ENCODE assay signal across 8 cellular contexts in genomic region chr2:197500503-197501179, GRCh38. TPM values are rescaled to one million over a fixed set of nuclear protein-coding genes. Genes with fewer than 3 reads are reported as not detected.
DNase-seq lines count a peak whose midpoint lies in the region; ATAC-seq, FAIRE-seq and TF ChIP-seq lines count a peak whose summit lies in the region.

No MANE protein-coding gene starts in this region.

- H3K36me3 ChIP-seq in gastroesophageal sphincter = peaks cover 0 to 45% of the 10 kb centered on the region in 2 donors

- no peak for TF ChIP-seq EP300 in gastroesophageal sphincter (IDR thresholded peaks at IDR 0.05)

- no peak for FAIRE-seq in RCC 7860 (lab: Jason Lieb, UNC)

- 0 to 1% methylated on average over 13 of the region's 30 CpGs for WGBS in gastroesophageal sphincter (ENCODE audit: low coverage in 1 of 2), 2 donors

- peaks cover 62% of the 10 kb centered on the region for H3K36me3 Mint-ChIP-seq in activated CD4-positive, alpha-beta memory T cell treated with anti-CD3 and anti-CD28 coated beads, Interleukin-2, amount 10 ng/mL, durations not matched to agents 7 days and 5 days (ENCODE audit: low read depth)

- no peaks in the 10 kb centered on the region for H3K27me3 Mint-ChIP-seq in activated CD4-positive, alpha-beta memory T cell treated with anti-CD3 and anti-CD28 coated beads, Interleukin-2, amount 10 ng/mL, durations not matched to agents 7 days and 5 days

- H3K27me3 ChIP-seq in gastroesophageal sphincter = no peaks in the 10 kb centered on the region

- H3K9me3 Mint-ChIP-seq in activated CD4-positive, alpha-beta memory T cell treated with anti-CD3 and anti-CD28 coated beads, Interleukin-2, amount 10 ng/mL, durations not matched to agents 7 days and 5 days = no peaks in the 10 kb centered on the region

- H3K27ac Mint-ChIP-seq in activated CD4-positive, alpha-beta memory T cell treated with anti-CD3 and anti-CD28 coated beads, Interleukin-2, amount 10 ng/mL, durations not matched to agents 7 days and 5 days = peak overlapping the region; percentile 97

- H3K4me3 Mint-ChIP-seq in activated CD4-positive, alpha-beta memory T cell treated with anti-CD3 and anti-CD28 coated beads, Interleukin-2, amount 10 ng/mL, durations not matched to agents 7 days and 5 days = peak overlapping the region; percentile 92

- no peak for TF ChIP-seq POLR2A in gastroesophageal sphincter (IDR thresholded peaks at IDR 0.05)

- peak; percentile 26 for DNase-seq in ACHN
- DNase-seq in activated CD4-positive, alpha-beta memory T cell treated with anti-CD3 and anti-CD28 coated beads, Interleukin-2, amount 10 ng/mL, durations not matched to agents 7 days and 5 days = no peak
- peak; percentile 29 for DNase-seq in putamen (ENCODE audit: low spot score)
- DNase-seq in globus pallidus (ENCODE audit: low spot score) = no peak
- DNase-seq in RCC 7860 (ENCODE audit: low spot score) = no peak

- H3K27ac ChIP-seq in gastroesophageal sphincter = peak overlapping the region; percentile 94 to 100 (median 96)

- in situ Hi-C loops in ACHN (cut with HindIII; ENCODE audit: low pct_ligation_motif_present, low pct_unique_long_range_greater_than_20kb, low sequenced_read_pairs) = no loop called here

- POLR2A ChIA-PET in activated CD4-positive, alpha-beta memory T cell treated with anti-CD3 and anti-CD28 coated beads, Interleukin-2, amount 10 ng/mL, durations not matched to agents 7 days and 5 days (lab: Charles Lee) = interaction anchor here (0.7 to 9.0 kb wide), 21 partner anchors 8 to 597 kb away, joined by 3 to 275 read pairs (median 4); partner anchors contain the start of genes ANKRD44, COQ10B, MARS2 and MOB4

- peak; percentile 0 for ATAC-seq in GM18520 (IDR thresholded peaks at IDR 0.05; ENCODE audit: unreplicated experiment)
- ATAC-seq in HG03103 (IDR thresholded peaks at IDR 0.05; ENCODE audit: low read depth, unreplicated experiment) = peak; percentile 3
- ATAC-seq in gastroesophageal sphincter = peak; percentile 3

- peak overlapping the region; percentile 76 to 81 for H3K4me3 ChIP-seq in gastroesophageal sphincter

- H3K4me1 Mint-ChIP-seq in activated CD4-positive, alpha-beta memory T cell treated with anti-CD3 and anti-CD28 coated beads, Interleukin-2, amount 10 ng/mL, durations not matched to agents 7 days and 5 days = peaks cover 54% of the 10 kb centered on the region

- CTCF ChIA-PET in activated CD4-positive, alpha-beta memory T cell treated with anti-CD3 and anti-CD28 coated beads, Interleukin-2, amount 10 ng/mL, durations not matched to agents 7 days and 5 days (lab: Charles Lee) = interaction anchor here (0.9 to 5.0 kb wide), 6 partner anchors 8 to 576 kb away, joined by 3 to 30 read pairs (median 4); partner anchors contain the start of gene MOB4

- TF ChIP-seq CTCF in gastroesophageal sphincter (IDR thresholded peaks at IDR 0.05) = no peak

- peaks cover 12 to 55% (median 21%) of the 10 kb centered on the region in 3 donors for H3K4me1 ChIP-seq in gastroesophageal sphincter

- H3K9me3 ChIP-seq in gastroesophageal sphincter = no peaks in the 10 kb centered on the region

RNA-seq across cellular contexts. Expression of gene HSPE1, which starts 0.5 kb away (rescaled TPM):
- 10 to 100 TPM; 85.9 to 92.6 TPM for total RNA-seq in activated CD4-positive, alpha-beta memory T cell treated with anti-CD3 and anti-CD28 coated beads, Interleukin-2, amount 10 ng/mL, durations not matched to agents 7 days and 5 days
- total RNA-seq in gastroesophageal sphincter = 10 to 100 TPM; 59.3 to 91.3 (median 74.0) TPM

RNA-seq across cellular contexts. Expression of gene HSPD1, which starts 1.0 kb away (rescaled TPM):
- total RNA-seq in activated CD4-positive, alpha-beta memory T cell treated with anti-CD3 and anti-CD28 coated beads, Interleukin-2, amount 10 ng/mL, durations not matched to agents 7 days and 5 days = 100 to 1,000 TPM; 227 to 229 TPM
- total RNA-seq in gastroesophageal sphincter = 100 to 1,000 TPM; 120 to 145 (median 144) TPM

RNA-seq across cellular contexts. Expression of gene MOB4, which starts 15.2 kb away (rescaled TPM):
- total RNA-seq in activated CD4-positive, alpha-beta memory T cell treated with anti-CD3 and anti-CD28 coated beads, Interleukin-2, amount 10 ng/mL, durations not matched to agents 7 days and 5 days = 10 to 100 TPM; 23.5 to 24.8 TPM
- 10 to 100 TPM; 32.0 to 53.9 (median 36.8) TPM for total RNA-seq in gastroesophageal sphincter

RNA-seq across cellular contexts. Expression of gene COQ10B, which starts 47.3 kb away (rescaled TPM):
- 10 to 100 TPM; 22.2 to 24.4 TPM for total RNA-seq in activated CD4-positive, alpha-beta memory T cell treated with anti-CD3 and anti-CD28 coated beads, Interleukin-2, amount 10 ng/mL, durations not matched to agents 7 days and 5 days
- 10 to 100 TPM; 36.9 to 66.8 (median 42.2) TPM for total RNA-seq in gastroesophageal sphincter

Comparison
In these comparisons a context has a peak if more than half of its experiments do, and no peak if none do; other contexts are left out.
1. DNase-seq: peak in ACHN (single experiment) and putamen (single experiment); none in activated CD4-positive, alpha-beta memory T cell treated with anti-CD3 and anti-CD28 coated beads, Interleukin-2, amount 10 ng/mL, durations not matched to agents 7 days and 5 days (single experiment), globus pallidus (single experiment) and RCC 7860 (single experiment).
2. Peak in every context shown above with its lines, with median percentiles within 50 percentile points of each other: ATAC-seq.